8 cellular contexts compared by ENCODE assay signal in genomic region chr2:3377279-3377611, GRCh38. TPM values are rescaled to one million over a fixed set of nuclear protein-coding genes. Genes with fewer than 3 reads are reported as not detected.
DNase-seq lines count a peak whose midpoint lies in the region; ATAC-seq and TF ChIP-seq lines count a peak whose summit lies in the region.

No MANE protein-coding gene starts in this region.

- peaks cover 0 to 5% (median 0%) of the 10 kb centered on the region in 6 donors for H3K9me3 Mint-ChIP-seq in immature natural killer cell

- H3K4me1 Mint-ChIP-seq in immature natural killer cell: peaks cover 53 to 54% of the 10 kb centered on the region in 2 donors

- peaks cover 3 to 19% of the 10 kb centered on the region in 2 donors for H3K4me1 ChIP-seq in ascending aorta

- DNase-seq in AML-193 (lab: John Stamatoyannopoulos, UW): peak; percentile 40 to 49
- DNase-seq in NOMO-1 treated with dmso at 0.1 percent for 144 hours (lab: John Stamatoyannopoulos, UW; ENCODE audit: unreplicated experiment): peak; percentile 31
- no peak for DNase-seq in ascending aorta (ENCODE audit: low spot score in 2 of 2)
- peak in 2 of 3 donors; percentile 55 for DNase-seq in immature natural killer cell
- peak; percentile 52 for DNase-seq in stimulated activated CD4-positive, alpha-beta T cell treated with anti-CD3 and anti-CD28 coated beads, Interleukin-4, amount 100 ng/mL, for 24 hours
- no peak for DNase-seq in T1000 (lab: John Stamatoyannopoulos, UW)

- peaks cover 0 to 1% of the 10 kb centered on the region in 2 donors for H3K36me3 ChIP-seq in ascending aorta

- H3K9me3 ChIP-seq in ascending aorta: no peaks in the 10 kb centered on the region

- H3K4me3 ChIP-seq in ascending aorta: peak overlapping the region; percentile 61 to 77

- TF ChIP-seq CTCF in ascending aorta (IDR thresholded peaks at IDR 0.05): no peak

- peak overlapping the region; percentile 92 to 99 (median 98) for H3K4me3 Mint-ChIP-seq in immature natural killer cell

- peaks cover 7 to 28% (median 24%) of the 10 kb centered on the region in 3 donors for H3K27me3 Mint-ChIP-seq in immature natural killer cell (ENCODE audit: low read depth in 3 of 3)

- H3K27ac ChIP-seq in ascending aorta: peak overlapping the region; percentile 86 to 95

- ATAC-seq in GM18858 (IDR thresholded peaks at IDR 0.05; ENCODE audit: unreplicated experiment) (peak; percentile 12), HG03045 (IDR thresholded peaks at IDR 0.05; ENCODE audit: unreplicated experiment) (peak; percentile 15)

- H3K27me3 ChIP-seq in ascending aorta: no peaks in the 10 kb centered on the region

- intact Hi-C loops in ascending aorta (cut with DNase I): loop anchor here (1.0 to 5.0 kb wide), 3 partner anchors 85 to 198 kb away; partner anchors contain the start of genes RNASEH1 and RPS7

- H3K36me3 Mint-ChIP-seq in immature natural killer cell: peaks cover 3 to 4% (median 3%) of the 10 kb centered on the region in 3 donors

- H3K27ac Mint-ChIP-seq in immature natural killer cell: peak overlapping the region; percentile 92 to 98 (median 97)

RNA-seq across cellular contexts. Expression of gene EIPR1, which starts 0.4 kb away (rescaled TPM):
- total RNA-seq in ascending aorta: 14.5 TPM
- polyA plus RNA-seq in immature natural killer cell: 10 to 100 TPM; 37.1 to 47.7 (median 41.1) TPM

RNA-seq across cellular contexts. Expression of gene TRAPPC12, which starts 2.2 kb away (rescaled TPM):
- total RNA-seq in ascending aorta: 94.0 TPM
- 10 to 100 TPM; 14.4 to 41.4 (median 19.9) TPM for polyA plus RNA-seq in immature natural killer cell

Comparison
In these comparisons a context has a peak if more than half of its experiments do, and no peak if none do; other contexts are left out.
1. DNase-seq: peak in AML-193 (2 of 2), NOMO-1 treated with dmso at 0.1 percent for 144 hours (single experiment), immature natural killer cell (2 of 3) and stimulated activated CD4-positive, alpha-beta T cell treated with anti-CD3 and anti-CD28 coated beads, Interleukin-4, amount 100 ng/mL, for 24 hours (single experiment); none in ascending aorta (0 of 2) and T1000 (single experiment).